In the genomic region with DNA sequence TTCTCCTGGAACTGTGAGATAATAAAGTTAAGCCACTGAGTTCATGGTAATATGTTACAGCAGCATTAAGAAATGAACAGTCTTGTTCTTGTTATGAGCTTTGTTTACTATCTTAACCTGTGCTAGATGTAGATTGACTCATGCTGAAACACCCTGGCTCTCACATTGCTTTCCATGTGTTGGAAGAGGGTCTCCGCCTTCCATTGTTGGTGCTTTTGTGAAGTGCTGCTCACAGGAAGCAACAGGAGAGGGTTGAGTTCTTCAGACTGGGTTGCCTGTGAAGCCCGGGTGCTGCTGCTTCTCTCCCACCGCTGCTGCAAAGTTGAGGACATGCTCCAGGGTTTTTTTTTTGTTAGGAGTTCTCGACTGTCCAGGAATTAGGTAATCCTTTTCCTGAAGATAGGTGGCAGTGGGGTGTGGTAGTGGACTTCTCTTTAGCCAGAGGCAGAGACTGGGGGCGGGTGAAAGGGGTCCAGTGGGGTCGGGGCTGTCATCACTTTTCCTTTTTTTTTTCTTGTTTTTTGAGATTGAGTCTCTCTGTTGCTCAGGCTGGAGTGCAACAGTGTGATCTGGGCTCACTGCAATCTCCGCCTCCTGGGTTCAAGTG, we compare ENCODE assay signal across 1 cellular context.
TF ChIP-seq lines count a peak whose summit lies in the region.

No MANE protein-coding gene starts in this region.

TF ChIP-seq in K562, 482 proteins besides CTCF, POLR2A, EP300 and RAD21 (continued from another document and continues in another):
- TF ChIP-seq, protein P1, sequence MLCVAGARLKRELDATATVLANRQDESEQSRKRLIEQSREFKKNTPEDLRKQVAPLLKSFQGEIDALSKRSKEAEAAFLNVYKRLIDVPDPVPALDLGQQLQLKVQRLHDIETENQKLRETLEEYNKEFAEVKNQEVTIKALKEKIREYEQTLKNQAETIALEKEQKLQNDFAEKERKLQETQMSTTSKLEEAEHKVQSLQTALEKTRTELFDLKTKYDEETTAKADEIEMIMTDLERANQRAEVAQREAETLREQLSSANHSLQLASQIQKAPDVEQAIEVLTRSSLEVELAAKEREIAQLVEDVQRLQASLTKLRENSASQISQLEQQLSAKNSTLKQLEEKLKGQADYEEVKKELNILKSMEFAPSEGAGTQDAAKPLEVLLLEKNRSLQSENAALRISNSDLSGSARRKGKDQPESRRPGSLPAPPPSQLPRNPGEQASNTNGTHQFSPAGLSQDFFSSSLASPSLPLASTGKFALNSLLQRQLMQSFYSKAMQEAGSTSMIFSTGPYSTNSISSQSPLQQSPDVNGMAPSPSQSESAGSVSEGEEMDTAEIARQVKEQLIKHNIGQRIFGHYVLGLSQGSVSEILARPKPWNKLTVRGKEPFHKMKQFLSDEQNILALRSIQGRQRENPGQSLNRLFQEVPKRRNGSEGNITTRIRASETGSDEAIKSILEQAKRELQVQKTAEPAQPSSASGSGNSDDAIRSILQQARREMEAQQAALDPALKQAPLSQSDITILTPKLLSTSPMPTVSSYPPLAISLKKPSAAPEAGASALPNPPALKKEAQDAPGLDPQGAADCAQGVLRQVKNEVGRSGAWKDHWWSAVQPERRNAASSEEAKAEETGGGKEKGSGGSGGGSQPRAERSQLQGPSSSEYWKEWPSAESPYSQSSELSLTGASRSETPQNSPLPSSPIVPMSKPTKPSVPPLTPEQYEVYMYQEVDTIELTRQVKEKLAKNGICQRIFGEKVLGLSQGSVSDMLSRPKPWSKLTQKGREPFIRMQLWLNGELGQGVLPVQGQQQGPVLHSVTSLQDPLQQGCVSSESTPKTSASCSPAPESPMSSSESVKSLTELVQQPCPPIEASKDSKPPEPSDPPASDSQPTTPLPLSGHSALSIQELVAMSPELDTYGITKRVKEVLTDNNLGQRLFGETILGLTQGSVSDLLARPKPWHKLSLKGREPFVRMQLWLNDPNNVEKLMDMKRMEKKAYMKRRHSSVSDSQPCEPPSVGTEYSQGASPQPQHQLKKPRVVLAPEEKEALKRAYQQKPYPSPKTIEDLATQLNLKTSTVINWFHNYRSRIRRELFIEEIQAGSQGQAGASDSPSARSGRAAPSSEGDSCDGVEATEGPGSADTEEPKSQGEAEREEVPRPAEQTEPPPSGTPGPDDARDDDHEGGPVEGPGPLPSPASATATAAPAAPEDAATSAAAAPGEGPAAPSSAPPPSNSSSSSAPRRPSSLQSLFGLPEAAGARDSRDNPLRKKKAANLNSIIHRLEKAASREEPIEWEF (CRISPR knock-in tag; IDR thresholded peaks at IDR 0.05) = no peak
- no peak for TF ChIP-seq KAT2B (IDR thresholded peaks at IDR 0.05; ENCODE audit: low read depth, low read length)
- TF ChIP-seq, protein P2, sequence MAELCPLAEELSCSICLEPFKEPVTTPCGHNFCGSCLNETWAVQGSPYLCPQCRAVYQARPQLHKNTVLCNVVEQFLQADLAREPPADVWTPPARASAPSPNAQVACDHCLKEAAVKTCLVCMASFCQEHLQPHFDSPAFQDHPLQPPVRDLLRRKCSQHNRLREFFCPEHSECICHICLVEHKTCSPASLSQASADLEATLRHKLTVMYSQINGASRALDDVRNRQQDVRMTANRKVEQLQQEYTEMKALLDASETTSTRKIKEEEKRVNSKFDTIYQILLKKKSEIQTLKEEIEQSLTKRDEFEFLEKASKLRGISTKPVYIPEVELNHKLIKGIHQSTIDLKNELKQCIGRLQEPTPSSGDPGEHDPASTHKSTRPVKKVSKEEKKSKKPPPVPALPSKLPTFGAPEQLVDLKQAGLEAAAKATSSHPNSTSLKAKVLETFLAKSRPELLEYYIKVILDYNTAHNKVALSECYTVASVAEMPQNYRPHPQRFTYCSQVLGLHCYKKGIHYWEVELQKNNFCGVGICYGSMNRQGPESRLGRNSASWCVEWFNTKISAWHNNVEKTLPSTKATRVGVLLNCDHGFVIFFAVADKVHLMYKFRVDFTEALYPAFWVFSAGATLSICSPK (IDR thresholded peaks at IDR 0.05; ENCODE audit: borderline replicate concordance) = no peak
- no peak for TF ChIP-seq ZNF551 (CRISPR knock-in tag; IDR thresholded peaks at IDR 0.05)
- peak; percentile 84; the same call in 1 of the 2 replicates for TF ChIP-seq KLF6 (CRISPR knock-in tag; IDR thresholded peaks at IDR 0.05; ENCODE audit: borderline replicate concordance)
- TF ChIP-seq HNRNPK (IDR thresholded peaks at IDR 0.05; ENCODE audit: low read depth, low read length, poor library complexity, severe bottlenecking) = no peak
- TF ChIP-seq ZNF197 (CRISPR knock-in tag; IDR thresholded peaks at IDR 0.05; ENCODE audit: low read depth) = peak; percentile 37; the same call in 1 of the 2 replicates
- peak; percentile 56; the same call in 1 of the 2 replicates for TF ChIP-seq ZNF384 (IDR thresholded peaks at IDR 0.05; ENCODE audit: low read depth, low read length)
- no peak for TF ChIP-seq NR2F6 (CRISPR knock-in tag; IDR thresholded peaks at IDR 0.05)
- no peak for TF ChIP-seq FOXJ3 (CRISPR knock-in tag; IDR thresholded peaks at IDR 0.05)
- TF ChIP-seq, protein P3, sequence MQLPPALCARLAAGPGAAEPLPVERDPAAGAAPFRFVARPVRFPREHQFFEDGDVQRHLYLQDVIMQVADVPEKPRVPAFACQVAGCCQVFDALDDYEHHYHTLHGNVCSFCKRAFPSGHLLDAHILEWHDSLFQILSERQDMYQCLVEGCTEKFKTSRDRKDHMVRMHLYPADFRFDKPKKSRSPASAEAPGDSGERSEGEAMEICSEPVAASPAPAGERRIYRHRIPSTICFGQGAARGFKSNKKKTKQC (CRISPR knock-in tag; IDR thresholded peaks at IDR 0.05) = no peak
- no peak for TF ChIP-seq ZKSCAN3 (CRISPR knock-in tag; IDR thresholded peaks at IDR 0.05)
- 0 out of 2 replicates have a peak, but pooled peaks have one; percentile 6 for TF ChIP-seq JUND (IDR thresholded peaks at IDR 0.05; ENCODE audit: borderline replicate concordance, low read depth, low read length)
- TF ChIP-seq JUND (tag; IDR thresholded peaks at IDR 0.05; ENCODE audit: borderline replicate concordance, low read depth, low read length) = no peak; the same call in 2 of the 3 replicates
- no peak for TF ChIP-seq C11orf30 (IDR thresholded peaks at IDR 0.05; ENCODE audit: low read depth)
- no peak for TF ChIP-seq SREBF2 (CRISPR knock-in tag; IDR thresholded peaks at IDR 0.05)
- no peak for TF ChIP-seq NCOA1 (IDR thresholded peaks at IDR 0.05; ENCODE audit: low read depth)
- TF ChIP-seq TCF3 (CRISPR knock-in tag; IDR thresholded peaks at IDR 0.05) = 0 out of 2 replicates have a peak, but pooled peaks have one; percentile 4
- TF ChIP-seq KLF10 (CRISPR knock-in tag; IDR thresholded peaks at IDR 0.05) = no peak
- TF ChIP-seq NEUROD1 (IDR thresholded peaks at IDR 0.05; ENCODE audit: borderline replicate concordance, low read depth, low read length, partially characterized antibody) = peak; percentile 11
- TF ChIP-seq, protein P4, sequence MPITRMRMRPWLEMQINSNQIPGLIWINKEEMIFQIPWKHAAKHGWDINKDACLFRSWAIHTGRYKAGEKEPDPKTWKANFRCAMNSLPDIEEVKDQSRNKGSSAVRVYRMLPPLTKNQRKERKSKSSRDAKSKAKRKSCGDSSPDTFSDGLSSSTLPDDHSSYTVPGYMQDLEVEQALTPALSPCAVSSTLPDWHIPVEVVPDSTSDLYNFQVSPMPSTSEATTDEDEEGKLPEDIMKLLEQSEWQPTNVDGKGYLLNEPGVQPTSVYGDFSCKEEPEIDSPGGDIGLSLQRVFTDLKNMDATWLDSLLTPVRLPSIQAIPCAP (CRISPR knock-in tag; IDR thresholded peaks at IDR 0.05; ENCODE audit: borderline replicate concordance) = no peak
- TF ChIP-seq, protein P5, sequence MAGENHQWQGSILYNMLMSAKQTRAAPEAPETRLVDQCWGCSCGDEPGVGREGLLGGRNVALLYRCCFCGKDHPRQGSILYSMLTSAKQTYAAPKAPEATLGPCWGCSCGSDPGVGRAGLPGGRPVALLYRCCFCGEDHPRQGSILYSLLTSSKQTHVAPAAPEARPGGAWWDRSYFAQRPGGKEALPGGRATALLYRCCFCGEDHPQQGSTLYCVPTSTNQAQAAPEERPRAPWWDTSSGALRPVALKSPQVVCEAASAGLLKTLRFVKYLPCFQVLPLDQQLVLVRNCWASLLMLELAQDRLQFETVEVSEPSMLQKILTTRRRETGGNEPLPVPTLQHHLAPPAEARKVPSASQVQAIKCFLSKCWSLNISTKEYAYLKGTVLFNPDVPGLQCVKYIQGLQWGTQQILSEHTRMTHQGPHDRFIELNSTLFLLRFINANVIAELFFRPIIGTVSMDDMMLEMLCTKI (IDR thresholded peaks at IDR 0.05; ENCODE audit: partially characterized antibody) = no peak
- no peak for TF ChIP-seq TAF1 (IDR thresholded peaks at IDR 0.05; ENCODE audit: control insufficient read depth, extremely low read depth, insufficient read depth, low read length, severe bottlenecking)
- no peak for TF ChIP-seq CCNT2 (IDR thresholded peaks at IDR 0.05; ENCODE audit: borderline replicate concordance, extremely low read depth, insufficient read length, low read depth, low read length)
- TF ChIP-seq, protein P6, sequence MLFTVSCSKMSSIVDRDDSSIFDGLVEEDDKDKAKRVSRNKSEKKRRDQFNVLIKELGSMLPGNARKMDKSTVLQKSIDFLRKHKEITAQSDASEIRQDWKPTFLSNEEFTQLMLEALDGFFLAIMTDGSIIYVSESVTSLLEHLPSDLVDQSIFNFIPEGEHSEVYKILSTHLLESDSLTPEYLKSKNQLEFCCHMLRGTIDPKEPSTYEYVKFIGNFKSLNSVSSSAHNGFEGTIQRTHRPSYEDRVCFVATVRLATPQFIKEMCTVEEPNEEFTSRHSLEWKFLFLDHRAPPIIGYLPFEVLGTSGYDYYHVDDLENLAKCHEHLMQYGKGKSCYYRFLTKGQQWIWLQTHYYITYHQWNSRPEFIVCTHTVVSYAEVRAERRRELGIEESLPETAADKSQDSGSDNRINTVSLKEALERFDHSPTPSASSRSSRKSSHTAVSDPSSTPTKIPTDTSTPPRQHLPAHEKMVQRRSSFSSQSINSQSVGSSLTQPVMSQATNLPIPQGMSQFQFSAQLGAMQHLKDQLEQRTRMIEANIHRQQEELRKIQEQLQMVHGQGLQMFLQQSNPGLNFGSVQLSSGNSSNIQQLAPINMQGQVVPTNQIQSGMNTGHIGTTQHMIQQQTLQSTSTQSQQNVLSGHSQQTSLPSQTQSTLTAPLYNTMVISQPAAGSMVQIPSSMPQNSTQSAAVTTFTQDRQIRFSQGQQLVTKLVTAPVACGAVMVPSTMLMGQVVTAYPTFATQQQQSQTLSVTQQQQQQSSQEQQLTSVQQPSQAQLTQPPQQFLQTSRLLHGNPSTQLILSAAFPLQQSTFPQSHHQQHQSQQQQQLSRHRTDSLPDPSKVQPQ (CRISPR knock-in tag; IDR thresholded peaks at IDR 0.05; ENCODE audit: borderline replicate concordance) = no peak
- TF ChIP-seq ZFPM2 (CRISPR knock-in tag; IDR thresholded peaks at IDR 0.05) = no peak
- no peak for TF ChIP-seq NFIC (IDR thresholded peaks at IDR 0.05)
- TF ChIP-seq MAFF (IDR thresholded peaks at IDR 0.05; ENCODE audit: low read length) = no peak
- no peak for TF ChIP-seq MCM2 (IDR thresholded peaks at IDR 0.05; ENCODE audit: low read depth)
- TF ChIP-seq BRCA1 (IDR thresholded peaks at IDR 0.05) = no peak
- TF ChIP-seq BRCA1 (CRISPR knock-in tag; IDR thresholded peaks at IDR 0.05) = no peak
- no peak for TF ChIP-seq RBBP5 (IDR thresholded peaks at IDR 0.05; ENCODE audit: borderline replicate concordance, insufficient read depth, low read length, poor library complexity, severe bottlenecking)
- no peak for TF ChIP-seq SIX5 (IDR thresholded peaks at IDR 0.05; ENCODE audit: borderline replicate concordance in 1 of 2, insufficient read depth in 1 of 2, low read depth in 1 of 2, low read length in 2 of 2)
- peak; percentile 40 to 50; a peak in 3 of 4 replicates for TF ChIP-seq FOXK2 (conservative IDR thresholded peaks at IDR 0.05 in 1 of 2, IDR thresholded peaks at IDR 0.05 in 1 of 2; ENCODE audit: low read depth in 2 of 2)
- no peak for TF ChIP-seq E2F3 (CRISPR knock-in tag; IDR thresholded peaks at IDR 0.05)
- TF ChIP-seq, protein P7, sequence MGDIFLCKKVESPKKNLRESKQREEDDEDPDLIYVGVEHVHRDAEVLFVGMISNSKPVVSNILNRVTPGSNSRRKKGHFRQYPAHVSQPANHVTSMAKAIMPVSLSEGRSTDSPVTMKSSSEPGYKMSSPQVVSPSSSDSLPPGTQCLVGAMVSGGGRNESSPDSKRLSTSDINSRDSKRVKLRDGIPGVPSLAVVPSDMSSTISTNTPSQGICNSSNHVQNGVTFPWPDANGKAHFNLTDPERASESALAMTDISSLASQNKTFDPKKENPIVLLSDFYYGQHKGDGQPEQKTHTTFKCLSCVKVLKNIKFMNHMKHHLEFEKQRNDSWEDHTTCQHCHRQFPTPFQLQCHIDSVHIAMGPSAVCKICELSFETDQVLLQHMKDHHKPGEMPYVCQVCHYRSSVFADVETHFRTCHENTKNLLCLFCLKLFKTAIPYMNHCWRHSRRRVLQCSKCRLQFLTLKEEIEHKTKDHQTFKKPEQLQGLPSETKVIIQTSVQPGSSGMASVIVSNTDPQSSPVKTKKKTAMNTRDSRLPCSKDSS (IDR thresholded peaks at IDR 0.05; ENCODE audit: low read depth, partially characterized antibody) = no peak
- TF ChIP-seq, protein P8, sequence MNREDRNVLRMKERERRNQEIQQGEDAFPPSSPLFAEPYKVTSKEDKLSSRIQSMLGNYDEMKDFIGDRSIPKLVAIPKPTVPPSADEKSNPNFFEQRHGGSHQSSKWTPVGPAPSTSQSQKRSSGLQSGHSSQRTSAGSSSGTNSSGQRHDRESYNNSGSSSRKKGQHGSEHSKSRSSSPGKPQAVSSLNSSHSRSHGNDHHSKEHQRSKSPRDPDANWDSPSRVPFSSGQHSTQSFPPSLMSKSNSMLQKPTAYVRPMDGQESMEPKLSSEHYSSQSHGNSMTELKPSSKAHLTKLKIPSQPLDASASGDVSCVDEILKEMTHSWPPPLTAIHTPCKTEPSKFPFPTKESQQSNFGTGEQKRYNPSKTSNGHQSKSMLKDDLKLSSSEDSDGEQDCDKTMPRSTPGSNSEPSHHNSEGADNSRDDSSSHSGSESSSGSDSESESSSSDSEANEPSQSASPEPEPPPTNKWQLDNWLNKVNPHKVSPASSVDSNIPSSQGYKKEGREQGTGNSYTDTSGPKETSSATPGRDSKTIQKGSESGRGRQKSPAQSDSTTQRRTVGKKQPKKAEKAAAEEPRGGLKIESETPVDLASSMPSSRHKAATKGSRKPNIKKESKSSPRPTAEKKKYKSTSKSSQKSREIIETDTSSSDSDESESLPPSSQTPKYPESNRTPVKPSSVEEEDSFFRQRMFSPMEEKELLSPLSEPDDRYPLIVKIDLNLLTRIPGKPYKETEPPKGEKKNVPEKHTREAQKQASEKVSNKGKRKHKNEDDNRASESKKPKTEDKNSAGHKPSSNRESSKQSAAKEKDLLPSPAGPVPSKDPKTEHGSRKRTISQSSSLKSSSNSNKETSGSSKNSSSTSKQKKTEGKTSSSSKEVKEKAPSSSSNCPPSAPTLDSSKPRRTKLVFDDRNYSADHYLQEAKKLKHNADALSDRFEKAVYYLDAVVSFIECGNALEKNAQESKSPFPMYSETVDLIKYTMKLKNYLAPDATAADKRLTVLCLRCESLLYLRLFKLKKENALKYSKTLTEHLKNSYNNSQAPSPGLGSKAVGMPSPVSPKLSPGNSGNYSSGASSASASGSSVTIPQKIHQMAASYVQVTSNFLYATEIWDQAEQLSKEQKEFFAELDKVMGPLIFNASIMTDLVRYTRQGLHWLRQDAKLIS (CRISPR knock-in tag; IDR thresholded peaks at IDR 0.05) = no peak
- no peak for TF ChIP-seq CHD1 (IDR thresholded peaks at IDR 0.05; ENCODE audit: low read length)
